ENCODE assay signal across 11 cellular contexts in genomic region chr15:92638709-92639365, GRCh38. TPM values are rescaled to one million over a fixed set of nuclear protein-coding genes. Genes with fewer than 3 reads are reported as not detected.
DNase-seq lines count a peak whose midpoint lies in the region; ATAC-seq and TF ChIP-seq lines count a peak whose summit lies in the region.
"Had no signal": no experiment of that assay in that cellular context is flagged by ENCODE, and none has a peak within 500 bp of the region (broad histone marks: within the 10 kb centered on the region; RNA-seq: fewer than 3 reads in every experiment).

No MANE protein-coding gene starts in this region.

- H3K9me3 ChIP-seq in endodermal cell (ENCODE audit: control insufficient read depth, low read length): peaks cover 37% of the 10 kb centered on the region
- H3K9me3 ChIP-seq in trophoblast cell (ENCODE audit: insufficient read depth, low read depth, low read length): no peaks in the 10 kb centered on the region

- no peak overlapping the region for H3K4me2 ChIP-seq in trophoblast cell (ENCODE audit: low read length)

- peak overlapping the region; percentile 44 for H3K23ac ChIP-seq in trophoblast cell (ENCODE audit: low read length)

- peak; percentile 49 for DNase-seq in endodermal cell
- peak; percentile 67 to 74 for DNase-seq in trophoblast cell
- DNase-seq in NCI-H1694 (lab: John Stamatoyannopoulos, UW): no peak
- DNase-seq in NCI-H1092 (lab: John Stamatoyannopoulos, UW): no peak
- no peak for DNase-seq in COLO829 (ENCODE audit: low spot score)
- DNase-seq: activated CD4-positive, alpha-beta T cell treated with anti-CD3 and anti-CD28 coated beads, Interleukin-2, amount 50 U/mL, for 48 hours had no signal

- H3K14ac ChIP-seq in trophoblast cell (ENCODE audit: low read length): no peak overlapping the region

- TF ChIP-seq CTCF in C4-2B (conservative IDR thresholded peaks at IDR 0.05) (no peak), endodermal cell (conservative IDR thresholded peaks at IDR 0.05) (no peak)

- no peak overlapping the region for H4K12ac ChIP-seq in trophoblast cell (ENCODE audit: low read depth, low read length)

- H2BK120ac ChIP-seq in trophoblast cell (ENCODE audit: insufficient read depth, low read length, poor library complexity): no peak overlapping the region

- no peak overlapping the region for H2AFZ ChIP-seq in trophoblast cell (ENCODE audit: insufficient read depth, low read length, poor library complexity)

- H3K9ac ChIP-seq in endodermal cell (ENCODE audit: extremely low read depth, low read length, poor library complexity, severe bottlenecking) (no peak overlapping the region), trophoblast cell (ENCODE audit: low read length) (no peak overlapping the region)

- H3K18ac ChIP-seq in trophoblast cell (ENCODE audit: low read length): no peak overlapping the region

- H3K4me3 Mint-ChIP-seq in endodermal cell: no peak overlapping the region
- H3K4me3 Mint-ChIP-seq: dendritic cell treated with granulocyte-macrophage colony-stimulating factor and Interleukin-4, amounts not matched to agents 40 ng/mL and 50 ng/mL, for 4 days had no signal

- H3K27me3 Mint-ChIP-seq in endodermal cell (ENCODE audit: insufficient read depth): no peaks in the 10 kb centered on the region

- 89 to 92% methylated on average over 11 to 15 of the region's 15 CpGs for WGBS in endodermal cell (ENCODE audit: insufficient coverage in 1 of 2, insufficient read length in 1 of 2), 2 experiments
- WGBS in trophoblast cell (ENCODE audit: extremely low coverage, insufficient coverage, insufficient read length): no CpG with 5 or more reads among the region's 15 CpGs

- H3K4me3 ChIP-seq in endodermal cell (ENCODE audit: low read length): no peak overlapping the region
- no peak overlapping the region for H3K4me3 ChIP-seq in trophoblast cell (ENCODE audit: low read depth, low read length)

- peaks cover 54% of the 10 kb centered on the region for H3K4me1 Mint-ChIP-seq in endodermal cell

- H3K79me1 ChIP-seq in trophoblast cell (ENCODE audit: low read length): no peaks in the 10 kb centered on the region

- H3K9me3 Mint-ChIP-seq in endodermal cell: peaks cover 23% of the 10 kb centered on the region

- peak overlapping the region; percentile 99 for H3K27ac ChIP-seq in C4-2B
- H3K27ac ChIP-seq in endodermal cell (ENCODE audit: low read depth, low read length): no peak overlapping the region
- no peak overlapping the region for H3K27ac ChIP-seq in trophoblast cell (ENCODE audit: low read depth, low read length)

- no peak overlapping the region for H2AK5ac ChIP-seq in trophoblast cell (ENCODE audit: low read length)

- no peaks in the 10 kb centered on the region for H3K27me3 ChIP-seq in endodermal cell (ENCODE audit: control insufficient read depth, insufficient read depth, low read length, poor library complexity, severe bottlenecking)
- no peaks in the 10 kb centered on the region for H3K27me3 ChIP-seq in trophoblast cell (ENCODE audit: insufficient read depth, low read length)

- no peak overlapping the region for H2BK12ac ChIP-seq in trophoblast cell (ENCODE audit: low read length)

- ATAC-seq in HG03442 (IDR thresholded peaks at IDR 0.05; ENCODE audit: unreplicated experiment) (peak; percentile 23), HG03108 (IDR thresholded peaks at IDR 0.05; ENCODE audit: unreplicated experiment) (no peak)
- ATAC-seq: activated naive CD4-positive, alpha-beta T cell treated with anti-CD3 and anti-CD28 coated beads, Interleukin-2, amount 50 U/mL, for 72 hours had no signal

- H4K91ac ChIP-seq in trophoblast cell (ENCODE audit: low read depth, low read length): no peak overlapping the region

- H3K4me1 ChIP-seq in endodermal cell (ENCODE audit: control insufficient read depth, insufficient read depth, low read length) (peaks cover 8% of the 10 kb centered on the region), trophoblast cell (ENCODE audit: control insufficient read depth in 1 of 2, insufficient read depth in 2 of 2, low read length in 2 of 2) (peaks cover 3% of the 10 kb centered on the region in 2 experiments)

- H3K36me3 ChIP-seq in endodermal cell (ENCODE audit: control insufficient read depth, insufficient read depth, low read length): peaks cover 34% of the 10 kb centered on the region
- H3K36me3 ChIP-seq in trophoblast cell (ENCODE audit: control insufficient read depth in 1 of 2, insufficient read depth in 2 of 2, low read length in 2 of 2): no peaks in the 10 kb centered on the region

- no peak overlapping the region for H4K8ac ChIP-seq in trophoblast cell (ENCODE audit: low read depth, low read length)

- peaks cover 41% of the 10 kb centered on the region for H3K36me3 Mint-ChIP-seq in endodermal cell (ENCODE audit: low read depth)

- H2BK5ac ChIP-seq in trophoblast cell (ENCODE audit: low read depth, low read length, poor library complexity): no peak overlapping the region

- H3K4ac ChIP-seq in trophoblast cell (ENCODE audit: low read depth, low read length): no peak overlapping the region

- H3K27ac Mint-ChIP-seq in endodermal cell: peak overlapping the region; percentile 32
- H3K27ac Mint-ChIP-seq: dendritic cell treated with granulocyte-macrophage colony-stimulating factor and Interleukin-4, amounts not matched to agents 40 ng/mL and 50 ng/mL, for 4 days had no signal

- no peaks in the 10 kb centered on the region for H3K79me2 ChIP-seq in trophoblast cell (ENCODE audit: control insufficient read depth, insufficient read depth, low read length, poor library complexity)

RNA-seq across cellular contexts. Expression of gene FAM174B, which starts 16.7 kb away (rescaled TPM):
- 100 to 1,000 TPM in 1 of 2 donors, 10 to 100 TPM in 1; 66.0 to 105 TPM for total RNA-seq in endodermal cell
- polyA plus RNA-seq in endodermal cell (2013, experiment 1 of 2): 22.2 TPM
- 27.3 TPM for polyA plus RNA-seq in endodermal cell (2013, experiment 2 of 2)
- 4.7 and 5.0 TPM in 2 replicates for polyA plus RNA-seq in trophoblast cell (2013)

Comparison
In these comparisons a context has a peak if more than half of its experiments do, and no peak if none do; other contexts are left out.
1. DNase-seq: peak in endodermal cell (single experiment) and trophoblast cell (2 of 2); none in NCI-H1694 (single experiment), NCI-H1092 (single experiment) and COLO829 (single experiment).